15 cellular contexts compared by ENCODE assay signal in the genomic region with DNA sequence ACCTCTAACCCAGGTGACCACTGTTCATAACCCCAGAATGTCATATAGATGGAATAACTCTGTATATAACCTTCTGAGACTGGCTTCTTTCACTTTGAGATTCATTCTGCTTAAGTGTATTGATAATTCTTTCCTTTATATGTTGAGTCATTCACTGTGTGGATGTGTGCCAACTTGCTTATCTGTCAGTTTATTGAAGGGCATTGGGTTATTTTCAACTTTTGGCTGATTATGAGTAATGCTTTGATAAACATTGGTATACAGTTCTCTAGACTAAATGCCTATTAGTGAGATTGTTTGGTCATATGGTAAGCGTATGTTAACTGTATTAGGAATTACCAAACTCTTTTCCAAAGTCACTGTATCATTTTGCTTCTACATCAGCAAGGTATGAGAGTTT.
DNase-seq lines count a peak whose midpoint lies in the region; FAIRE-seq and TF ChIP-seq lines count a peak whose summit lies in the region.
"Had no signal": no experiment of that assay in that cellular context is flagged by ENCODE, and none has a peak within 500 bp of the region (broad histone marks: within the 10 kb centered on the region; RNA-seq: fewer than 3 reads in every experiment).

No MANE protein-coding gene starts in this region.

- DNase-seq in DMS53 (lab: John Stamatoyannopoulos, UW) (peak; percentile 43), NCI-H146 (lab: John Stamatoyannopoulos, UW) (peak; percentile 12), bronchial epithelial cell (ENCODE audit: low read depth) (peak; percentile 81), mucosa of gallbladder (ENCODE audit: low spot score) (peak; percentile 58), hippocampal formation (lab: John Stamatoyannopoulos, UW) (no peak), RWPE1 (ENCODE audit: low spot score) (no peak), prostate gland (ENCODE audit: low spot score) (no peak)
- DNase-seq: C1 segment of cervical spinal cord, Karpas-422, NCI-H1105 treated with DMSO at 0.1 percent for 48 hours, NCI-H1930, NCI-H2171, NCI-H446 had no signal

- H3K4me1 ChIP-seq in prostate gland (replicated peaks) = no peaks in the 10 kb centered on the region

- no peaks in the 10 kb centered on the region for H3K9me3 ChIP-seq in prostate gland

- intact Hi-C loops in prostate gland (cut with DNase I) = no loop called here

- WGBS in prostate gland = 97% methylated on average over 1 of the region's 1 CpG

- no peak for TF ChIP-seq POLR2A in prostate gland (IDR thresholded peaks at IDR 0.05)

- H3K27ac ChIP-seq in RWPE1 (no peak overlapping the region), prostate gland (no peak overlapping the region)
- H3K27ac ChIP-seq: SK-N-MC had no signal

- H3K4me3 ChIP-seq in bronchial epithelial cell (ENCODE audit: low read depth, low read length) = no peak overlapping the region
- H3K4me3 ChIP-seq in prostate gland = no peak overlapping the region
- H3K4me3 ChIP-seq: SK-N-MC had no signal

- FAIRE-seq in bronchial epithelial cell (lab: Jason Lieb, UNC) = no peak
- FAIRE-seq: H1 had no signal

- CTCF ChIA-PET in RWPE1 (lab: Yijun Ruan, JAX) = no interaction called here

- H3K36me3 ChIP-seq in bronchial epithelial cell (ENCODE audit: control insufficient read depth, insufficient read depth, low read length) (no peaks in the 10 kb centered on the region), prostate gland (no peaks in the 10 kb centered on the region)

- H3K27me3 ChIP-seq in bronchial epithelial cell (ENCODE audit: control insufficient read depth, insufficient read depth, low read length) (no peaks in the 10 kb centered on the region), prostate gland (replicated peaks; ENCODE audit: insufficient read depth) (peaks cover under 1% of the 10 kb centered on the region)

- no peak for TF ChIP-seq CTCF in bronchial epithelial cell (IDR thresholded peaks at IDR 0.05; ENCODE audit: insufficient read depth, low read length, severe bottlenecking)
- TF ChIP-seq CTCF in RWPE1 (conservative IDR thresholded peaks at IDR 0.05; ENCODE audit: low read depth) = no peak
- no peak for TF ChIP-seq CTCF in prostate gland (IDR thresholded peaks at IDR 0.05)

- POLR2A ChIA-PET in RWPE1 (lab: Yijun Ruan, JAX; ENCODE audit: low non-redundant PET) = no interaction called here

Comparison
In these comparisons a context has a peak if more than half of its experiments do, and no peak if none do; other contexts are left out.
1. DNase-seq: peak in DMS53 (single experiment), NCI-H146 (single experiment), bronchial epithelial cell (single experiment) and mucosa of gallbladder (single experiment); none in hippocampal formation (0 of 2), RWPE1 (single experiment) and prostate gland (single experiment).